Comparison of ENCODE assay signal across 1 cellular context in the genomic region with DNA sequence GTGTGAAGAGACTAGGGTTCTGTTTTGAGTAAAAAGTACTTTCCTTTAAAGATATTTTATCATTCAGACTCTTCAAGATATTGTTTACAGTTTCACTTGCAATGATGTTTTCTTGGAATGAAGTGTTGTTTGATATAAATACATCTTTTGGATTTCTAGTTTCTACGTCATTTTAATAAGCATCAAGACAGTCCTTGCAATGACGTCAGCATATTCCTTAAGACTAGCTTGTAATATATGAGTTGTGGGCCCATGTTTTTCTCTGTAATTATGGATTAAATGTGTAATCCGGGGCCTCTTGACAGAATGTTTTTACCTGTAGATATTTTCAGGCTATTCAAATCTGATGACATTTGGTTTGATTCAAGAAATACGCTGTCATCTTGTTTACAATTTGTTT.
TF ChIP-seq lines count a peak whose summit lies in the region.

No MANE protein-coding gene starts in this region.

TF ChIP-seq in HEK293, 187 proteins besides CTCF, POLR2A, EP300 and RAD21 (continued from another document):
- TF ChIP-seq, protein P1, sequence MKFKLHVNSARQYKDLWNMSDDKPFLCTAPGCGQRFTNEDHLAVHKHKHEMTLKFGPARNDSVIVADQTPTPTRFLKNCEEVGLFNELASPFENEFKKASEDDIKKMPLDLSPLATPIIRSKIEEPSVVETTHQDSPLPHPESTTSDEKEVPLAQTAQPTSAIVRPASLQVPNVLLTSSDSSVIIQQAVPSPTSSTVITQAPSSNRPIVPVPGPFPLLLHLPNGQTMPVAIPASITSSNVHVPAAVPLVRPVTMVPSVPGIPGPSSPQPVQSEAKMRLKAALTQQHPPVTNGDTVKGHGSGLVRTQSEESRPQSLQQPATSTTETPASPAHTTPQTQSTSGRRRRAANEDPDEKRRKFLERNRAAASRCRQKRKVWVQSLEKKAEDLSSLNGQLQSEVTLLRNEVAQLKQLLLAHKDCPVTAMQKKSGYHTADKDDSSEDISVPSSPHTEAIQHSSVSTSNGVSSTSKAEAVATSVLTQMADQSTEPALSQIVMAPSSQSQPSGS (tag by site-specific recombination; IDR thresholded peaks at IDR 0.05; ENCODE audit: low read depth) = peak; percentile 66
